In genomic region chr11:62423012-62423411, GRCh38 we compare ENCODE assay signal across 22 cellular contexts. TPM values are rescaled to one million over a fixed set of nuclear protein-coding genes. Genes with fewer than 3 reads are reported as not detected.
A peak's percentile ranks its signal among the peaks of the same experiment; 100 is the strongest.
DNase-seq lines count a peak whose midpoint lies in the region; ATAC-seq, FAIRE-seq and TF ChIP-seq lines count a peak whose summit lies in the region.
"Had no signal": no experiment of that assay in that cellular context is flagged by ENCODE, and none has a peak within 500 bp of the region (broad histone marks: within the 10 kb centered on the region; RNA-seq: fewer than 3 reads in every experiment).

No MANE protein-coding gene starts in this region.

- no peak overlapping the region for H2BK120ac ChIP-seq in mesenchymal stem cell (ENCODE audit: low read depth, low read length)

- H3K9me3 Mint-ChIP-seq in type B pancreatic cell = no peaks in the 10 kb centered on the region
- H3K9me3 Mint-ChIP-seq: CD4-positive, alpha-beta T cell; HFFc6 had no signal

- peaks cover 2% of the 10 kb centered on the region for H3K79me1 ChIP-seq in mesenchymal stem cell (replicated peaks; ENCODE audit: low read length, poor library complexity, severe bottlenecking)

- H2AFZ ChIP-seq in HepG2 (ENCODE audit: low read length) = no peak overlapping the region
- no peak overlapping the region for H2AFZ ChIP-seq in mesenchymal stem cell (ENCODE audit: low read depth, low read length)

- peaks cover 8% of the 10 kb centered on the region for H3K27me3 Mint-ChIP-seq in type B pancreatic cell
- H3K27me3 Mint-ChIP-seq: CD4-positive, alpha-beta T cell had no signal

- peak overlapping the region; percentile 38 for H3K4me3 Mint-ChIP-seq in type B pancreatic cell
- H3K4me3 Mint-ChIP-seq: CD4-positive, alpha-beta T cell; HFFc6 had no signal

- H2AK5ac ChIP-seq in mesenchymal stem cell (ENCODE audit: low read length, severe bottlenecking) = peak overlapping the region; percentile 25

- POLR2A ChIA-PET in HepG2 (lab: Yijun Ruan, JAX) = interaction anchor here (1.2 kb wide), 1 partner anchor 168 kb away, joined by 3 read pairs; the partner anchor contains the start of gene TUT1

- no peak for TF ChIP-seq EP300 in HepG2 (IDR thresholded peaks at IDR 0.05; ENCODE audit: low read depth in 2 of 2, low read length in 2 of 2)
- no peak for TF ChIP-seq EP300 in HepG2 (CRISPR knock-in tag; IDR thresholded peaks at IDR 0.05; ENCODE audit: borderline replicate concordance)

- H3K4me1 ChIP-seq in HepG2 (ENCODE audit: insufficient read depth, low read length) = peaks cover 57% of the 10 kb centered on the region
- peaks cover 0 to 25% (median 10%) of the 10 kb centered on the region in 4 donors for H3K4me1 ChIP-seq in right lobe of liver
- H3K4me1 ChIP-seq in mesenchymal stem cell (ENCODE audit: control insufficient read depth, insufficient read depth, low read depth, low read length) = peaks cover 18% of the 10 kb centered on the region

- H3K27ac ChIP-seq in HepG2 (ENCODE audit: extremely low read length, insufficient read depth, low read length) (no peak overlapping the region), right lobe of liver (no peak overlapping the region), mesenchymal stem cell (ENCODE audit: low read length, poor library complexity, severe bottlenecking) (peak overlapping the region; percentile 52), coronary artery (no peak overlapping the region)
- H3K27ac ChIP-seq: Peyer's patch, SJSA1 had no signal

- peaks cover 0 to 4% of the 10 kb centered on the region in 2 experiments; a peak in 1 of 5 replicates for H3K27me3 ChIP-seq in HepG2 (ENCODE audit: control insufficient read depth in 1 of 2, insufficient read depth in 2 of 2, low read length in 2 of 2)
- no peaks in the 10 kb centered on the region for H3K27me3 ChIP-seq in right lobe of liver
- H3K27me3 ChIP-seq in mesenchymal stem cell (ENCODE audit: control insufficient read depth in 1 of 2, insufficient read depth in 1 of 2, low read length in 2 of 2) = peaks cover 0 to 6% of the 10 kb centered on the region in 2 experiments
- peaks cover 3% of the 10 kb centered on the region for H3K27me3 ChIP-seq in H7 (ENCODE audit: control insufficient read depth, insufficient read depth, low read length)
- H3K27me3 ChIP-seq: BE2C, MG63, Peyer's patch, SJSA1 had no signal

- H3K18ac ChIP-seq in mesenchymal stem cell (ENCODE audit: low read depth in 1 of 2, low read length in 2 of 2) = no peak overlapping the region

- DNase-seq in HepG2 (ENCODE audit: low spot score) = no peak
- DNase-seq in right lobe of liver = no peak
- peak; percentile 54 for DNase-seq in astrocyte of the hippocampus (ENCODE audit: low read depth, low spot score)
- no peak for DNase-seq in mesenchymal stem cell
- DNase-seq in type B pancreatic cell (ENCODE audit: extremely low spot score, unreplicated experiment) = no peak
- no peak for DNase-seq in H7
- no peak for DNase-seq in coronary artery (ENCODE audit: low spot score)
- DNase-seq in activated T-cell treated with anti-CD3 and anti-CD28 coated beads, Interleukin-2, amount 50 U/mL, for 1 hour = no peak
- DNase-seq: BE2C; CD4-positive, alpha-beta T cell; HFFc6; Kasumi-1; MG63; NCI-H1048; NCI-H1436 treated with DMSO at 0.1 percent for 48 hours; NCI-H2029; NCI-H526; Peyer's patch had no signal

- H2BK5ac ChIP-seq in mesenchymal stem cell (ENCODE audit: low read depth, low read length, poor library complexity, severe bottlenecking) = peak overlapping the region; percentile 59

- H3K36me3 ChIP-seq in HepG2 (replicated peaks in 1 of 2; ENCODE audit: control insufficient read depth in 1 of 2, insufficient read depth in 2 of 2, low read length in 2 of 2) = no peaks in the 10 kb centered on the region
- no peaks in the 10 kb centered on the region for H3K36me3 ChIP-seq in right lobe of liver
- no peaks in the 10 kb centered on the region for H3K36me3 ChIP-seq in mesenchymal stem cell (ENCODE audit: control insufficient read depth in 1 of 2, insufficient read depth in 2 of 2, low read depth in 1 of 2, low read length in 2 of 2)
- H3K36me3 ChIP-seq in H7 (replicated peaks; ENCODE audit: control insufficient read depth, insufficient read depth, low read length) = no peaks in the 10 kb centered on the region
- H3K36me3 ChIP-seq: BE2C, MG63, Peyer's patch, SJSA1 had no signal

- peak overlapping the region; percentile 71 for H3K27ac Mint-ChIP-seq in type B pancreatic cell
- H3K27ac Mint-ChIP-seq: CD4-positive, alpha-beta T cell; HFFc6 had no signal

- no peak for FAIRE-seq in HepG2 (lab: Jason Lieb, UNC)
- FAIRE-seq: D721Med had no signal

- intact Hi-C loops in HepG2 (cut with micrococcal nuclease; ENCODE audit: unreplicated experiment) (no loop called here), right lobe of liver (cut with DNase I) (loop anchor here (5.0 kb wide), 2 partner anchors 119 to 134 kb away; no protein-coding TSS in a partner anchor)

- H3K4me3 ChIP-seq in HepG2 (replicated peaks in 1 of 3; ENCODE audit: insufficient read depth in 1 of 3, low read depth in 2 of 3, low read length in 3 of 3) = no peak overlapping the region
- no peak overlapping the region for H3K4me3 ChIP-seq in right lobe of liver
- H3K4me3 ChIP-seq in mesenchymal stem cell (ENCODE audit: insufficient read depth in 1 of 2, low read depth in 1 of 2, low read length in 2 of 2) = no peak overlapping the region
- H3K4me3 ChIP-seq in H7 (ENCODE audit: insufficient read depth, low read depth, low read length) = no peak overlapping the region
- H3K4me3 ChIP-seq in coronary artery = no peak overlapping the region
- H3K4me3 ChIP-seq: MG63, Peyer's patch, SJSA1 had no signal

- H2BK12ac ChIP-seq in mesenchymal stem cell (ENCODE audit: low read length in 2 of 2) = no peak overlapping the region

- no peak overlapping the region for H3K4ac ChIP-seq in mesenchymal stem cell (ENCODE audit: low read depth in 1 of 2, low read length in 2 of 2)

- H4K8ac ChIP-seq in mesenchymal stem cell (ENCODE audit: low read length) = no peak overlapping the region

- no peak for TF ChIP-seq CTCF in HepG2 (CRISPR knock-in tag; IDR thresholded peaks at IDR 0.05)
- no peak for TF ChIP-seq CTCF in right lobe of liver (IDR thresholded peaks at IDR 0.05)
- TF ChIP-seq CTCF in type B pancreatic cell (conservative IDR thresholded peaks at IDR 0.05) = no peak
- TF ChIP-seq CTCF in coronary artery (IDR thresholded peaks at IDR 0.05) = no peak

- no peaks in the 10 kb centered on the region for H3K36me3 Mint-ChIP-seq in type B pancreatic cell

- H3K9me3 ChIP-seq in HepG2 (ENCODE audit: low read length) (no peaks in the 10 kb centered on the region), right lobe of liver (no peaks in the 10 kb centered on the region), mesenchymal stem cell (ENCODE audit: control insufficient read depth, low read length) (no peaks in the 10 kb centered on the region)
- H3K9me3 ChIP-seq: BE2C, MG63, Peyer's patch, SJSA1 had no signal

- no peak for ATAC-seq in HepG2
- no peak for ATAC-seq in right lobe of liver

- H3K9ac ChIP-seq in HepG2 (ENCODE audit: insufficient read depth, low read depth, low read length) = no peak overlapping the region
- no peak overlapping the region for H3K9ac ChIP-seq in mesenchymal stem cell (ENCODE audit: low read length)

- H3K14ac ChIP-seq in mesenchymal stem cell (ENCODE audit: low read length in 2 of 2) = no peak overlapping the region

- H3K4me2 ChIP-seq in HepG2 (ENCODE audit: low read depth, low read length) (peak overlapping the region; percentile 13), mesenchymal stem cell (ENCODE audit: low read length, poor library complexity, severe bottlenecking) (no peak overlapping the region)

- CTCF ChIA-PET in HepG2 (lab: Yijun Ruan, JAX; ENCODE audit: low intra/inter-chr PET ratio, low total read pairs) = interaction anchor here (1.3 to 3.5 kb wide), 2 partner anchors 120 to 138 kb away, joined by 3 to 32 read pairs; no protein-coding TSS in a partner anchor

- in situ Hi-C loops in HepG2 (cut with HindIII; ENCODE audit: extremely low pct_ligation_motif_present, low pct_unique_long_range_greater_than_20kb) = loop anchor here (5.0 kb wide), 1 partner anchor 129 kb away; no protein-coding TSS in a partner anchor

- H4K91ac ChIP-seq in mesenchymal stem cell (ENCODE audit: low read length) = no peak overlapping the region

- H2BK15ac ChIP-seq in mesenchymal stem cell (ENCODE audit: low read depth, poor library complexity, severe bottlenecking) = no peak overlapping the region

- TF ChIP-seq POLR2A in HepG2 (IDR thresholded peaks at IDR 0.05; ENCODE audit: insufficient read depth in 1 of 2, low read depth in 2 of 2, low read length in 2 of 2) = no peak
- TF ChIP-seq POLR2A in right lobe of liver (IDR thresholded peaks at IDR 0.05) = no peak

- TF ChIP-seq RAD21 in HepG2 (CRISPR knock-in tag; IDR thresholded peaks at IDR 0.05) = no peak

- no peak overlapping the region for H3K23ac ChIP-seq in mesenchymal stem cell (ENCODE audit: low read length in 2 of 2)

- WGBS in HepG2 (ENCODE audit: low lambda C conversion rate) = 3% methylated on average over 4 of the region's 4 CpGs
- WGBS in right lobe of liver (ENCODE audit: insufficient coverage, low coverage, low lambda C conversion rate, missing lambda C conversion rate) = 93% methylated on average over 3 of the region's 4 CpGs
- 48% methylated on average over 3 of the region's 4 CpGs for WGBS in mesenchymal stem cell

- H4K20me1 ChIP-seq in HepG2 (ENCODE audit: insufficient read depth, low read length) = no peaks in the 10 kb centered on the region

- H3K79me2 ChIP-seq in HepG2 (ENCODE audit: insufficient read depth, low read length) = no peaks in the 10 kb centered on the region

- H3K4me1 Mint-ChIP-seq in type B pancreatic cell (ENCODE audit: unreplicated experiment) = peaks cover 40% of the 10 kb centered on the region

- no TSS peak for BruUV-seq in HepG2 (replicated peaks; lab: Mats Ljungman, UMichigan)

RNA-seq across cellular contexts. Expression of gene SCGB1A1, which starts 4.2 kb away (rescaled TPM):
- total RNA-seq in HepG2 (2016; rRNA removed; fragmentation: Illumina TruSeq; extraction: Trizol) = not detected in 2 replicates
- not detected in 2 replicates for total RNA-seq in HepG2 (2016; cell fraction: cytosol; rRNA removed; fragmentation: Illumina TruSeq; extraction: Trizol; ENCODE audit: low read depth)
- total RNA-seq in HepG2 (2016; cell fraction: insoluble cytoplasmic fraction; rRNA removed; fragmentation: Illumina TruSeq; extraction: Trizol) = not detected in 2 replicates
- total RNA-seq in HepG2 (2016; cell fraction: membrane; rRNA removed; fragmentation: Illumina TruSeq; extraction: Trizol) = not detected in 2 replicates
- total RNA-seq in HepG2 (2016; cell fraction: nucleus; rRNA removed; fragmentation: Illumina TruSeq; extraction: Trizol) = not detected in 2 replicates
- polyA plus RNA-seq in HepG2 (2011; rRNA removed) = not detected in 2 replicates
- not detected in 2 replicates for polyA plus RNA-seq in HepG2 (2011; cell fraction: cytosol; rRNA removed)
- polyA plus RNA-seq in HepG2 (2011; cell fraction: nucleus; rRNA removed) = not detected in 2 replicates
- not detected in 2 replicates for polyA plus RNA-seq in HepG2 (2012)
- polyA plus RNA-seq in HepG2 (2016; cell fraction: cytosol; fragmentation: Illumina TruSeq; extraction: Trizol; ENCODE audit: low read depth) = not detected in 2 replicates
- polyA plus RNA-seq in HepG2 (2016; cell fraction: insoluble cytoplasmic fraction; fragmentation: Illumina TruSeq; extraction: Trizol; ENCODE audit: low read depth) = not detected in 2 replicates
- polyA plus RNA-seq in HepG2 (2016; cell fraction: membrane; fragmentation: Illumina TruSeq; extraction: Trizol; ENCODE audit: low read depth) = not detected in 2 replicates
- not detected in 2 replicates for polyA plus RNA-seq in HepG2 (2016; cell fraction: nucleus; fragmentation: Illumina TruSeq; extraction: Trizol; ENCODE audit: insufficient read depth, low read depth)
- not detected in 2 replicates for polyA minus RNA-seq in HepG2 (2011; rRNA and poly(A)+ RNA removed; ENCODE audit: low replicate concordance)
- polyA minus RNA-seq in HepG2 (2011; cell fraction: cytosol; rRNA and poly(A)+ RNA removed) = not detected in 2 replicates
- polyA minus RNA-seq in HepG2 (2011; cell fraction: nucleus; rRNA and poly(A)+ RNA removed) = not detected in 2 replicates
- total RNA-seq in right lobe of liver = not detected
- not detected for polyA plus RNA-seq in mesenchymal stem cell (2013, experiment 1 of 2)
- polyA plus RNA-seq in mesenchymal stem cell (2013, experiment 2 of 2) = not detected
- not detected in 2 replicates for total RNA-seq in type B pancreatic cell (ENCODE audit: low replicate concordance)
- not detected in 2 replicates for total RNA-seq in H7 (2014; rRNA removed; shearing (Covaris generic))
- total RNA-seq: A172; CD4-positive, alpha-beta T cell; H4; HFFc6; Peyer's patch; SJSA1 had no signal
